In genomic region chr1:100233566-100233965, GRCh38 we compare ENCODE assay signal across 2 cellular contexts. TPM values are rescaled to one million over a fixed set of nuclear protein-coding genes. Genes with fewer than 3 reads are reported as not detected.
"Had no signal": no experiment of that assay in that cellular context is flagged by ENCODE, and none has a peak within 500 bp of the region (broad histone marks: within the 10 kb centered on the region; RNA-seq: fewer than 3 reads in every experiment).

No MANE protein-coding gene starts in this region.

RNA-seq across cellular contexts. Expression of gene LRRC39, which starts 55.5 kb away (rescaled TPM):
- polyA plus RNA-seq: immature natural killer cell; naive thymus-derived CD4-positive, alpha-beta T cell had no signal
